In the genomic region with DNA sequence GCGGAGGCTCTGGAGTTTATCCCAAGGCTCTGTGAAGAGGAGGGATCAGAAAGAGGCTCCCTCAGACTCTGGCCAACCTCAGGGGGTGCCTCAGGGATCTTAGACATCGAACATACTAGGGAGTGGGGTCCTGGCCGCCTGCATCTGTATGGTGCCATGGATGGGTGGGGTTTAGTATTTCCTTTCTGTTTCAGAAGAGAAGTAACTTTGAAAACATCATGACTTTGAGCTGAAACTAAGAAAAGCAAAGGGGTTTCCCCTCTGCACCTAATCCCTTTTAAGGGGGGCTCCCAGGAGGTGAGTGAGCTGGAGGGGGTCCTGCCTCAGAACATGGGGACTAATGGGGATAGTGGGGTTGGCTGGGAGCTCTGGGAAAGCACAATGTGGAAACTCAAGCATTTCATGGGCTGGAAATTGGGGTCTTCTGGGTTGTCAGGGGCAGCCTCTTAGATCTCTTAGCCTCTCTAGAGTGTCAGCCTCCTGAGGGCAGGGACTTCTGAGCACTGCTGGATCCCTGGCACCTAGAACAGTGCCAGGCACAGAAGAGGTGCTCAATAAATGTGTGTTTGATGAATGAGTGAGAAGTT, we compare ENCODE assay signal across 13 cellular contexts. TPM values are rescaled to one million over a fixed set of nuclear protein-coding genes. Genes with fewer than 3 reads are reported as not detected.
DNase-seq lines count a peak whose midpoint lies in the region; ATAC-seq and TF ChIP-seq lines count a peak whose summit lies in the region.
"Had no signal": no experiment of that assay in that cellular context is flagged by ENCODE, and none has a peak within 500 bp of the region (broad histone marks: within the 10 kb centered on the region; RNA-seq: fewer than 3 reads in every experiment).

No MANE protein-coding gene starts in this region.

- intact Hi-C loops in CD14-positive monocyte (cut with micrococcal nuclease) = no loop called here

- no peak for ATAC-seq in GM18505 (IDR thresholded peaks at IDR 0.05; ENCODE audit: unreplicated experiment)
- peak; percentile 33 to 39 (median 36) for ATAC-seq in T-cell (replicated peaks in 1 of 4)
- ATAC-seq in SK-N-SH treated with all-trans-retinoic acid at 6 μM for 48 hours = no peak
- no peak for ATAC-seq in HG03139 (IDR thresholded peaks at IDR 0.05; ENCODE audit: unreplicated experiment)
- no peak for ATAC-seq in HG02588 (IDR thresholded peaks at IDR 0.05; ENCODE audit: unreplicated experiment)
- ATAC-seq: HCT116 had no signal

- POLR2A ChIA-PET in T-cell (lab: Charles Lee) = no interaction called here

- H3K9me3 Mint-ChIP-seq in CD14-positive monocyte (peaks cover 0 to 11% (median 5%) of the 10 kb centered on the region in 7 donors), T-cell (peaks cover 0 to 5% (median 5%) of the 10 kb centered on the region in 3 donors)

- peaks cover 86% of the 10 kb centered on the region for H3K4me1 Mint-ChIP-seq in CD14-positive monocyte
- H3K4me1 Mint-ChIP-seq in T-cell = peaks cover 89 to 92% (median 91%) of the 10 kb centered on the region in 3 donors

- CTCF ChIA-PET in T-cell (lab: Charles Lee) = interaction anchor here in 1 of 2 donors (2.7 kb wide), 1 partner anchor 14 kb away, joined by 7 read pairs; no protein-coding TSS in a partner anchor

- TF ChIP-seq POLR2A in GM18505 (IDR thresholded peaks at IDR 0.05; ENCODE audit: borderline replicate concordance, extremely low read depth, insufficient read depth, insufficient read length) = peak; percentile 1

- DNase-seq in CD14-positive monocyte (ENCODE audit: low spot score) = no peak
- no peak for DNase-seq in T-cell
- peak; percentile 66 for DNase-seq in germinal center (ENCODE audit: low spot score)
- DNase-seq in RPMI8226 = no peak
- DNase-seq: AML-193, GF-D8 had no signal

- H3K36me3 Mint-ChIP-seq in CD14-positive monocyte (peaks cover 44 to 56% of the 10 kb centered on the region in 2 donors), T-cell (peaks cover 46% of the 10 kb centered on the region)

- peak overlapping the region; percentile 85 to 96 (median 91) for H3K27ac Mint-ChIP-seq in CD14-positive monocyte
- H3K27ac Mint-ChIP-seq in T-cell = peak overlapping the region; percentile 90 to 98

- H3K27me3 Mint-ChIP-seq in CD14-positive monocyte (ENCODE audit: low read depth in 3 of 3) = peaks cover 0 to 4% (median 1%) of the 10 kb centered on the region in 3 donors
- no peaks in the 10 kb centered on the region for H3K27me3 Mint-ChIP-seq in T-cell

- TF ChIP-seq CTCF in CD14-positive monocyte (IDR thresholded peaks at IDR 0.05) = no peak

- H3K4me3 Mint-ChIP-seq in CD14-positive monocyte = no peak overlapping the region
- peak overlapping the region; percentile 14 to 65 (median 45) for H3K4me3 Mint-ChIP-seq in T-cell

TF ChIP-seq in SK-N-SH treated with all-trans-retinoic acid at 6 μM for 48 hours, 23 proteins besides CTCF, POLR2A, EP300 and RAD21 (continues in another document):
- TF ChIP-seq TSHZ2 (CRISPR knock-in tag; IDR thresholded peaks at IDR 0.05) (no peak), SNAI2 (CRISPR knock-in tag; IDR thresholded peaks at IDR 0.05) (no peak), TCF4 (CRISPR knock-in tag; IDR thresholded peaks at IDR 0.05; ENCODE audit: borderline replicate concordance) (no peak), CREB5 (CRISPR knock-in tag; IDR thresholded peaks at IDR 0.05; ENCODE audit: low read depth) (no peak), ZNF8 (CRISPR knock-in tag; IDR thresholded peaks at IDR 0.05) (no peak), RARB (CRISPR knock-in tag; IDR thresholded peaks at IDR 0.05) (no peak), CSDC2 (CRISPR knock-in tag; IDR thresholded peaks at IDR 0.05) (no peak), ZNF70 (CRISPR knock-in tag; IDR thresholded peaks at IDR 0.05) (no peak), OSR1 (CRISPR knock-in tag; IDR thresholded peaks at IDR 0.05) (no peak), ZFP30 (CRISPR knock-in tag; IDR thresholded peaks at IDR 0.05) (no peak), GLIS3 (CRISPR knock-in tag; IDR thresholded peaks at IDR 0.05) (no peak), ZNF565 (CRISPR knock-in tag; conservative IDR thresholded peaks at IDR 0.05; ENCODE audit: low read depth) (no peak), ESRRG (CRISPR knock-in tag; IDR thresholded peaks at IDR 0.05) (no peak)
- TF ChIP-seq, protein P1, sequence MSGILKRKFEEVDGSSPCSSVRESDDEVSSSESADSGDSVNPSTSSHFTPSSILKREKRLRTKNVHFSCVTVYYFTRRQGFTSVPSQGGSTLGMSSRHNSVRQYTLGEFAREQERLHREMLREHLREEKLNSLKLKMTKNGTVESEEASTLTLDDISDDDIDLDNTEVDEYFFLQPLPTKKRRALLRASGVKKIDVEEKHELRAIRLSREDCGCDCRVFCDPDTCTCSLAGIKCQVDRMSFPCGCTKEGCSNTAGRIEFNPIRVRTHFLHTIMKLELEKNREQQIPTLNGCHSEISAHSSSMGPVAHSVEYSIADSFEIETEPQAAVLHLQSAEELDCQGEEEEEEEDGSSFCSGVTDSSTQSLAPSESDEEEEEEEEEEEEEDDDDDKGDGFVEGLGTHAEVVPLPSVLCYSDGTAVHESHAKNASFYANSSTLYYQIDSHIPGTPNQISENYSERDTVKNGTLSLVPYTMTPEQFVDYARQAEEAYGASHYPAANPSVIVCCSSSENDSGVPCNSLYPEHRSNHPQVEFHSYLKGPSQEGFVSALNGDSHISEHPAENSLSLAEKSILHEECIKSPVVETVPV (CRISPR knock-in tag; IDR thresholded peaks at IDR 0.05) = no peak
- TF ChIP-seq, protein P2, sequence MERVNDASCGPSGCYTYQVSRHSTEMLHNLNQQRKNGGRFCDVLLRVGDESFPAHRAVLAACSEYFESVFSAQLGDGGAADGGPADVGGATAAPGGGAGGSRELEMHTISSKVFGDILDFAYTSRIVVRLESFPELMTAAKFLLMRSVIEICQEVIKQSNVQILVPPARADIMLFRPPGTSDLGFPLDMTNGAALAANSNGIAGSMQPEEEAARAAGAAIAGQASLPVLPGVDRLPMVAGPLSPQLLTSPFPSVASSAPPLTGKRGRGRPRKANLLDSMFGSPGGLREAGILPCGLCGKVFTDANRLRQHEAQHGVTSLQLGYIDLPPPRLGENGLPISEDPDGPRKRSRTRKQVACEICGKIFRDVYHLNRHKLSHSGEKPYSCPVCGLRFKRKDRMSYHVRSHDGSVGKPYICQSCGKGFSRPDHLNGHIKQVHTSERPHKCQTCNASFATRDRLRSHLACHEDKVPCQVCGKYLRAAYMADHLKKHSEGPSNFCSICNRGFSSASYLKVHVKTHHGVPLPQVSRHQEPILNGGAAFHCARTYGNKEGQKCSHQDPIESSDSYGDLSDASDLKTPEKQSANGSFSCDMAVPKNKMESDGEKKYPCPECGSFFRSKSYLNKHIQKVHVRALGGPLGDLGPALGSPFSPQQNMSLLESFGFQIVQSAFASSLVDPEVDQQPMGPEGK (CRISPR knock-in tag; IDR thresholded peaks at IDR 0.05; ENCODE audit: borderline replicate concordance) = no peak

RNA-seq across cellular contexts. Expression of gene SSTR3, which starts 11.8 kb away (rescaled TPM):
- not detected for polyA plus RNA-seq in CD14-positive monocyte
- 1 to 10 TPM; 4.6 to 8.7 (median 5.3) TPM for total RNA-seq in T-cell
- total RNA-seq: LHCN-M2, Peyer's patch had no signal

RNA-seq across cellular contexts. Expression of gene RAC2, which starts 20.0 kb away (rescaled TPM):
- 100 to 1,000 TPM; 360 to 529 TPM for polyA plus RNA-seq in CD14-positive monocyte
- total RNA-seq in T-cell = 100 to 1,000 TPM; 353 to 413 (median 385) TPM

RNA-seq across cellular contexts. Expression of gene C1QTNF6, which starts 36.0 kb away (rescaled TPM):
- polyA plus RNA-seq in CD14-positive monocyte = under 1 TPM; 0.14 to 0.24 TPM
- total RNA-seq in T-cell = 10 to 100 TPM in 4 of 5 donors, 1 to 10 TPM in 1; 9.0 to 26.4 (median 22.0) TPM

RNA-seq across cellular contexts. Expression of gene CYTH4, which starts 58.2 kb away (rescaled TPM):
- 10 to 100 TPM; 51.0 to 70.0 TPM for polyA plus RNA-seq in CD14-positive monocyte
- 100 to 1,000 TPM; 146 to 181 (median 151) TPM for total RNA-seq in T-cell
- total RNA-seq: LHCN-M2 had no signal

Comparison
In these comparisons a context has a peak if more than half of its experiments do, and no peak if none do; other contexts are left out.
1. H3K4me3 Mint-ChIP-seq: peak in T-cell (3 of 3); none in CD14-positive monocyte (0 of 2).
2. ATAC-seq: peak in T-cell (4 of 4); none in GM18505 (single experiment), SK-N-SH treated with all-trans-retinoic acid at 6 μM for 48 hours (single experiment), HG03139 (single experiment) and HG02588 (single experiment).